1 cellular context compared by ENCODE assay signal in genomic region chr16:67872131-67872630, GRCh38.
TF ChIP-seq lines count a peak whose summit lies in the region.

No MANE protein-coding gene starts in this region.

TF ChIP-seq in GM23338, 12 proteins besides CTCF, POLR2A, EP300 and RAD21 (continued from another document):
- no peak for TF ChIP-seq REST (IDR thresholded peaks at IDR 0.05; ENCODE audit: unreplicated experiment)
- TF ChIP-seq STAT1 (IDR thresholded peaks at IDR 0.05; ENCODE audit: unreplicated experiment), result no peak
- no peak for TF ChIP-seq EZH2 (IDR thresholded peaks at IDR 0.05; ENCODE audit: low read depth, unreplicated experiment)
- TF ChIP-seq ETS1 (IDR thresholded peaks at IDR 0.05), result no peak
- TF ChIP-seq ZNF114 (CRISPR knock-in tag; IDR thresholded peaks at IDR 0.05), result no peak
- TF ChIP-seq POLR2AphosphoS5 (IDR thresholded peaks at IDR 0.05; ENCODE audit: low read depth), result no peak
- no peak for TF ChIP-seq CREB1 (CRISPR knock-in tag; IDR thresholded peaks at IDR 0.05; ENCODE audit: low read depth)
- TF ChIP-seq EZH2phosphoT487 (IDR thresholded peaks at IDR 0.05; ENCODE audit: unreplicated experiment), result no peak
TF ChIP-seq in GM23338: peak in this region for 0.
